10 cellular contexts compared by ENCODE assay signal in the genomic region with DNA sequence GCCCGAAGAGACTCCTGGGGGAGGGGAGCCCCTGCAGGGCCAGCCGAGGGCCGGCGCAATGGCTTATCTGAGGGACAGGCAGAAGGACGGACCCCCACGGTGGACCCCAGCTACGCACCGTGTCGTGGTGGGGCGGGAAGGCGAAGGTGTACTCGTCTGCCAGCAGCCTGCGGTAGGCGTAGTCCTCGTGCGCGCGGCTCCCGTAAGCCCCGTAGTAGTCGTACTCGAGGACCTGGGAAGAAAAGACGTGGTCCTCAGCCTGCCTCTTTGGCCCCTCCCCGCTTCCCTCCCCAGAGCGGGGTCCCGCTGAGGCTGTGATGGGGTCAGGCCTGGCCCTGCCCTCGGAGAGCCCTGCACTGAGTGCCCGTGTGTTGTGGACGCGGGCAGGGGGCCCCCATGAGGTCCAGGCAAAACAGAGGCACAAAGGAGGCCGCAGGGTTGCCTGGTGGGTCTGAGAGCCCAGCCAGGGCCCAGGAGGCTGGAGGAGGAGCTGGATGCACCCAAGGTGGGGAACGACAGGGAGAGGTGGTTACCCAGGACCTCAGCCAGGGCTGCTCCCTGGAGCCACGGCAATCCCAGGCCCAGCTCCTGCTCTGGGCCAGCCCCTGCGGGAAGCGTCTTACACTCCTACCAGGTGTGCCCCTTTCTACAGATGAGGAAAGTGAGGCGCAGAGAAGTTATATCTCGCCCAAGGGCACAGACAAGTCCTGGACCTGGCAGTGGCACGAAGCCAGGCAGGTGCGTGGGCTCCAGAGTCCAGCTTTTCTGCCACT. TPM values are rescaled to one million over a fixed set of nuclear protein-coding genes. Genes with fewer than 3 reads are reported as not detected.
DNase-seq lines count a peak whose midpoint lies in the region; ATAC-seq and TF ChIP-seq lines count a peak whose summit lies in the region.
"Had no signal": no experiment of that assay in that cellular context is flagged by ENCODE, and none has a peak within 500 bp of the region (broad histone marks: within the 10 kb centered on the region; RNA-seq: fewer than 3 reads in every experiment).

No MANE protein-coding gene starts in this region.

- peaks cover 41% of the 10 kb centered on the region for H3K4me1 Mint-ChIP-seq in activated naive CD8-positive, alpha-beta T cell (ENCODE audit: low read depth)
- no peaks in the 10 kb centered on the region for H3K4me1 Mint-ChIP-seq in progenitor cell of endocrine pancreas (ENCODE audit: low read depth)

- no peak overlapping the region for H3K4me3 ChIP-seq in left lung
- H3K4me3 ChIP-seq: A549 had no signal

- peak overlapping the region; percentile 70 for H3K4me3 Mint-ChIP-seq in activated naive CD8-positive, alpha-beta T cell
- H3K4me3 Mint-ChIP-seq in progenitor cell of endocrine pancreas (ENCODE audit: low read depth): no peak overlapping the region

- no peaks in the 10 kb centered on the region for H3K9me3 ChIP-seq in left lung
- H3K9me3 ChIP-seq: A549 had no signal

- H3K27me3 ChIP-seq in left lung: peaks cover 0 to 35% of the 10 kb centered on the region in 2 donors

- no peaks in the 10 kb centered on the region for H3K36me3 ChIP-seq in left lung

- H3K27me3 Mint-ChIP-seq in activated naive CD8-positive, alpha-beta T cell: no peaks in the 10 kb centered on the region
- peaks cover 13% of the 10 kb centered on the region for H3K27me3 Mint-ChIP-seq in progenitor cell of endocrine pancreas

- no peaks in the 10 kb centered on the region for H3K9me3 Mint-ChIP-seq in activated naive CD8-positive, alpha-beta T cell (ENCODE audit: low read depth)
- no peaks in the 10 kb centered on the region for H3K9me3 Mint-ChIP-seq in progenitor cell of endocrine pancreas (ENCODE audit: low read depth)

- H3K36me3 Mint-ChIP-seq in activated naive CD8-positive, alpha-beta T cell: peaks cover 2% of the 10 kb centered on the region
- no peaks in the 10 kb centered on the region for H3K36me3 Mint-ChIP-seq in progenitor cell of endocrine pancreas (ENCODE audit: insufficient read depth)

- intact Hi-C loops in left lung (cut with DNase I): no loop called here

- ATAC-seq in left lung: no peak

- H3K4me1 ChIP-seq in left lung: peaks cover 6 to 19% of the 10 kb centered on the region in 2 donors
- H3K4me1 ChIP-seq: A549 had no signal

- H3K27ac ChIP-seq in left lung (peak overlapping the region in 1 of 2 donors; percentile 48), temporal lobe (ENCODE audit: low read depth, low read length) (peak overlapping the region; percentile 76)
- H3K27ac ChIP-seq: A549, epithelial cell of prostate had no signal

- H3K27ac Mint-ChIP-seq in activated naive CD8-positive, alpha-beta T cell: peak overlapping the region; percentile 86
- no peak overlapping the region for H3K27ac Mint-ChIP-seq in progenitor cell of endocrine pancreas

- TF ChIP-seq CTCF in left lung (IDR thresholded peaks at IDR 0.05): no peak
- no peak for TF ChIP-seq CTCF in progenitor cell of endocrine pancreas (IDR thresholded peaks at IDR 0.05; ENCODE audit: unreplicated experiment)

- DNase-seq in NCI-H2107 treated with DMSO at 0.1 percent for 48 hours (lab: John Stamatoyannopoulos, UW; ENCODE audit: unreplicated experiment): peak; percentile 79
- no peak for DNase-seq in NCI-H2107 (lab: John Stamatoyannopoulos, UW)
- peak; percentile 26 to 73 for DNase-seq in left lung
- DNase-seq in 8988T: no peak
- DNase-seq in progenitor cell of endocrine pancreas (ENCODE audit: low spot score, unreplicated experiment): no peak
- DNase-seq in hippocampal formation (lab: John Stamatoyannopoulos, UW): no peak

RNA-seq across cellular contexts. Expression of gene SARDH, which starts 35.2 kb away (rescaled TPM):
- total RNA-seq in left lung (1 to 10 TPM; 3.9 to 5.9 TPM), temporal lobe (2.2 TPM), progenitor cell of endocrine pancreas (4.2 and 5.1 TPM in 2 replicates)

Comparison
In these comparisons a context has a peak if more than half of its experiments do, and no peak if none do; other contexts are left out.
1. DNase-seq: peak in NCI-H2107 treated with DMSO at 0.1 percent for 48 hours (single experiment) and left lung (2 of 2); none in NCI-H2107 (single experiment), 8988T (single experiment), progenitor cell of endocrine pancreas (single experiment) and hippocampal formation (0 of 2).